Comparison of ENCODE assay signal across 8 cellular contexts in genomic region chr17:6574689-6575595, GRCh38. TPM values are rescaled to one million over a fixed set of nuclear protein-coding genes. Genes with fewer than 3 reads are reported as not detected.
DNase-seq lines count a peak whose midpoint lies in the region; ATAC-seq and TF ChIP-seq lines count a peak whose summit lies in the region.

No MANE protein-coding gene starts in this region.

- no peak overlapping the region for H3K9ac ChIP-seq in smooth muscle cell (ENCODE audit: low read depth)

- H3K9me3 ChIP-seq in cardiac muscle cell (ENCODE audit: low read depth), result no peaks in the 10 kb centered on the region
- no peaks in the 10 kb centered on the region for H3K9me3 ChIP-seq in smooth muscle cell (replicated peaks; ENCODE audit: low read depth)

- no peaks in the 10 kb centered on the region for H3F3A ChIP-seq in smooth muscle cell (ENCODE audit: low read depth)

- H3K27ac ChIP-seq in cardiac muscle cell (peak overlapping the region; percentile 7), smooth muscle cell (ENCODE audit: low read depth) (peak overlapping the region; percentile 55)

- peaks cover 7% of the 10 kb centered on the region for H4K20me1 ChIP-seq in smooth muscle cell (ENCODE audit: low read depth)

- no peak overlapping the region for H3K4me3 ChIP-seq in cardiac muscle cell
- H3K4me3 ChIP-seq in smooth muscle cell, result no peak overlapping the region

- H3K27me3 Mint-ChIP-seq in CD14-positive monocyte (ENCODE audit: low read depth in 3 of 3), result peaks cover 0 to 5% (median 4%) of the 10 kb centered on the region in 3 donors

- peak overlapping the region; percentile 68 for H3K4me2 ChIP-seq in smooth muscle cell

- H3K4me1 Mint-ChIP-seq in CD14-positive monocyte, result peaks cover 26% of the 10 kb centered on the region

- ATAC-seq in HG02885 (IDR thresholded peaks at IDR 0.05; ENCODE audit: poor library complexity, unreplicated experiment) (peak; percentile 79), HG02798 (IDR thresholded peaks at IDR 0.05; ENCODE audit: poor library complexity, unreplicated experiment) (no peak)

- no peaks in the 10 kb centered on the region for H3K79me2 ChIP-seq in smooth muscle cell (ENCODE audit: low read depth)

- peaks cover 34 to 37% of the 10 kb centered on the region in 2 donors for H3K36me3 Mint-ChIP-seq in CD14-positive monocyte

- H3K4me1 ChIP-seq in cardiac muscle cell (ENCODE audit: low read depth), result peaks cover 5% of the 10 kb centered on the region
- H3K4me1 ChIP-seq in smooth muscle cell (ENCODE audit: low read depth), result peaks cover 17% of the 10 kb centered on the region

- peak overlapping the region; percentile 20 to 93 (median 79) for H3K27ac Mint-ChIP-seq in CD14-positive monocyte

- H3K27me3 ChIP-seq in cardiac muscle cell (no peaks in the 10 kb centered on the region), smooth muscle cell (ENCODE audit: low read depth) (no peaks in the 10 kb centered on the region)

- TF ChIP-seq CTCF in CD14-positive monocyte (IDR thresholded peaks at IDR 0.05), result no peak
- peak; percentile 16 for TF ChIP-seq CTCF in cardiac muscle cell (IDR thresholded peaks at IDR 0.05; ENCODE audit: low read depth, low read length)
- no peak for TF ChIP-seq CTCF in smooth muscle cell (IDR thresholded peaks at IDR 0.05; ENCODE audit: borderline replicate concordance, insufficient read depth, poor library complexity, severe bottlenecking)

- peak; percentile 82 for DNase-seq in CD14-positive monocyte (ENCODE audit: low spot score)
- DNase-seq in activated CD8-positive, alpha-beta memory T cell treated with anti-CD3 and anti-CD28 coated beads, Interleukin-2, amount 50 U/mL, for 24 hours (ENCODE audit: extremely low read depth), result peak; percentile 7
- peak; percentile 57 to 76 for DNase-seq in cardiac muscle cell (ENCODE audit: low read depth in 1 of 2, low spot score in 1 of 2)
- no peak for DNase-seq in smooth muscle cell (lab: John Stamatoyannopoulos, UW; ENCODE audit: unreplicated experiment)
- DNase-seq in NCI-H446 (lab: John Stamatoyannopoulos, UW), result no peak
- DNase-seq in NCI-H2196 treated with DMSO at 0.1 percent for 48 hours (lab: John Stamatoyannopoulos, UW; ENCODE audit: unreplicated experiment), result no peak

- intact Hi-C loops in CD14-positive monocyte (cut with micrococcal nuclease), result no loop called here

- peaks cover 6% of the 10 kb centered on the region for H3K36me3 ChIP-seq in cardiac muscle cell
- peaks cover 5% of the 10 kb centered on the region for H3K36me3 ChIP-seq in smooth muscle cell (ENCODE audit: low read depth)

- peak overlapping the region; percentile 63 to 83 for H3K4me3 Mint-ChIP-seq in CD14-positive monocyte

- H3K9me3 Mint-ChIP-seq in CD14-positive monocyte, result peaks cover 0 to 3% (median 0%) of the 10 kb centered on the region in 7 donors

- 58% methylated on average over 23 of the region's 23 CpGs for WGBS in smooth muscle cell (ENCODE audit: low lambda C conversion rate)

- no peak overlapping the region for H2AFZ ChIP-seq in smooth muscle cell (ENCODE audit: low read depth)

RNA-seq across cellular contexts. Expression of gene PITPNM3, which starts 18.6 kb away (rescaled TPM):
- polyA plus RNA-seq in CD14-positive monocyte (not detected), cardiac muscle cell (0.77 and 1.8 TPM in 2 replicates), smooth muscle cell (2.4 and 3.7 TPM in 2 replicates)
- total RNA-seq in cardiac muscle cell (3.1 and 6.5 TPM in 2 replicates), smooth muscle cell (2.6 and 3.9 TPM in 2 replicates)

Comparison
In these comparisons a context has a peak if more than half of its experiments do, and no peak if none do; other contexts are left out.
1. DNase-seq: peak in CD14-positive monocyte (single experiment), activated CD8-positive, alpha-beta memory T cell treated with anti-CD3 and anti-CD28 coated beads, Interleukin-2, amount 50 U/mL, for 24 hours (single experiment) and cardiac muscle cell (2 of 2); none in smooth muscle cell (single experiment), NCI-H446 (0 of 2) and NCI-H2196 treated with DMSO at 0.1 percent for 48 hours (single experiment).